Comparison of ENCODE assay signal across 8 cellular contexts in genomic region chr6:37171970-37172812, GRCh38. TPM values are rescaled to one million over a fixed set of nuclear protein-coding genes. Genes with fewer than 3 reads are reported as not detected.
DNase-seq lines count a peak whose midpoint lies in the region; ATAC-seq and TF ChIP-seq lines count a peak whose summit lies in the region.

No MANE protein-coding gene starts in this region.

- peaks cover 42% of the 10 kb centered on the region for H3K36me3 ChIP-seq in CD8-positive, alpha-beta T cell (ENCODE audit: insufficient read depth, low read length)
- H3K36me3 ChIP-seq in WERI-Rb-1 (peaks cover 33% of the 10 kb centered on the region), breast epithelium (no peaks in the 10 kb centered on the region), iPS-20b (ENCODE audit: insufficient read depth, low read depth, low read length) (peaks cover 41% of the 10 kb centered on the region), skeletal muscle satellite cell (ENCODE audit: insufficient read depth, low read length) (peaks cover 19% of the 10 kb centered on the region)

- H3K4me1 Mint-ChIP-seq in CD8-positive, alpha-beta T cell (ENCODE audit: low read depth): peaks cover 64% of the 10 kb centered on the region

- peaks cover 52% of the 10 kb centered on the region for H3K36me3 Mint-ChIP-seq in CD8-positive, alpha-beta T cell

- peak; percentile 85 for TF ChIP-seq CTCF in CD8-positive, alpha-beta T cell (IDR thresholded peaks at IDR 0.05)
- TF ChIP-seq CTCF in WERI-Rb-1 (IDR thresholded peaks at IDR 0.05; ENCODE audit: low read depth, low read length) (peak; percentile 90), breast epithelium (IDR thresholded peaks at IDR 0.05) (peak; percentile 98 to 99 (median 98))

- peak overlapping the region; percentile 78 for H3K27ac ChIP-seq in CD8-positive, alpha-beta T cell (ENCODE audit: low read depth, low read length)
- H3K27ac ChIP-seq in WERI-Rb-1: no peak overlapping the region
- H3K27ac ChIP-seq in breast epithelium: peak overlapping the region; percentile 13 to 93
- H3K27ac ChIP-seq in iPS-20b (ENCODE audit: low read length): no peak overlapping the region

- peak; percentile 85 to 95 (median 89) for DNase-seq in CD8-positive, alpha-beta T cell
- DNase-seq in NCI-H2227 treated with DMSO at 0.1 percent for 48 hours (lab: John Stamatoyannopoulos, UW) (peak; percentile 86), WERI-Rb-1 (peak; percentile 89), breast epithelium (ENCODE audit: low spot score in 2 of 2) (peak; percentile 88 to 92)

- H3K9me3 ChIP-seq in CD8-positive, alpha-beta T cell (ENCODE audit: low read length): no peaks in the 10 kb centered on the region
- H3K9me3 ChIP-seq in WERI-Rb-1 (ENCODE audit: severe bottlenecking) (no peaks in the 10 kb centered on the region), breast epithelium (no peaks in the 10 kb centered on the region), iPS-20b (ENCODE audit: insufficient read depth, low read depth, low read length) (no peaks in the 10 kb centered on the region), skeletal muscle satellite cell (replicated peaks; ENCODE audit: low read length) (no peaks in the 10 kb centered on the region)

- no peak for TF ChIP-seq POLR2A in breast epithelium (IDR thresholded peaks at IDR 0.05)

- H3K9ac ChIP-seq in iPS-20b (ENCODE audit: low read depth, low read length) (peak overlapping the region; percentile 90; the same call in 1 of the 2 replicates), skeletal muscle satellite cell (ENCODE audit: low read depth, low read length) (peak overlapping the region; percentile 88)

- H3K4me3 Mint-ChIP-seq in CD8-positive, alpha-beta T cell: peak overlapping the region; percentile 92

- H3K27me3 Mint-ChIP-seq in CD8-positive, alpha-beta T cell (ENCODE audit: low read depth): no peaks in the 10 kb centered on the region

- H3K4me1 ChIP-seq in CD8-positive, alpha-beta T cell (ENCODE audit: insufficient read depth, low read length): peaks cover 47% of the 10 kb centered on the region
- H3K4me1 ChIP-seq in breast epithelium (peaks cover 0 to 7% of the 10 kb centered on the region in 2 donors), iPS-20b (ENCODE audit: insufficient read depth, low read length) (peaks cover 17% of the 10 kb centered on the region), skeletal muscle satellite cell (ENCODE audit: control insufficient read depth, insufficient read depth, low read length) (peaks cover 21% of the 10 kb centered on the region)

- H3K27ac Mint-ChIP-seq in CD8-positive, alpha-beta T cell: peak overlapping the region; percentile 87

- CTCF ChIA-PET in CD8-positive, alpha-beta T cell (lab: Charles Lee): interaction anchor here (0.7 to 11.3 kb wide), 33 partner anchors 9 to 417 kb away, joined by 3 to 396 read pairs (median 6); partner anchors contain the start of genes C6orf89, MTCH1, PI16 and PPIL1

- H3K27me3 ChIP-seq in CD8-positive, alpha-beta T cell (ENCODE audit: insufficient read depth, low read length): no peaks in the 10 kb centered on the region
- H3K27me3 ChIP-seq in WERI-Rb-1 (ENCODE audit: insufficient read depth, low read depth, severe bottlenecking) (no peaks in the 10 kb centered on the region), breast epithelium (no peaks in the 10 kb centered on the region), iPS-20b (ENCODE audit: insufficient read depth, low read length) (peaks cover 5% of the 10 kb centered on the region; the same call in 1 of the 2 replicates), skeletal muscle satellite cell (ENCODE audit: control insufficient read depth, insufficient read depth, low read length) (no peaks in the 10 kb centered on the region)

- intact Hi-C loops in CD8-positive, alpha-beta T cell (cut with DNase I, micrococcal nuclease): loop anchor here (1.0 to 10.0 kb wide), 13 partner anchors 15 to 575 kb away; partner anchors contain the start of genes C6orf89 (in 2 of the 2), MTCH1 (in 1 of the 2) and TBC1D22B (in 1 of the 2)
- intact Hi-C loops in breast epithelium (cut with DNase I; ENCODE audit: low total_unique reads): loop anchor here (5.0 to 10.0 kb wide), 2 partner anchors 115 to 147 kb away; no protein-coding TSS in a partner anchor

- H3K4me3 ChIP-seq in CD8-positive, alpha-beta T cell (ENCODE audit: low read depth, low read length): peak overlapping the region; percentile 97
- H3K4me3 ChIP-seq in WERI-Rb-1 (ENCODE audit: low read depth, low read length): peak overlapping the region; percentile 89
- peak overlapping the region; percentile 84 to 99 (median 89) for H3K4me3 ChIP-seq in breast epithelium
- peak overlapping the region; percentile 84 for H3K4me3 ChIP-seq in iPS-20b (ENCODE audit: low read length)
- H3K4me3 ChIP-seq in skeletal muscle satellite cell (ENCODE audit: low read length): peak overlapping the region; percentile 87

- POLR2A ChIA-PET in CD8-positive, alpha-beta T cell (lab: Charles Lee): interaction anchor here (0.5 to 5.4 kb wide), 19 partner anchors 10 to 300 kb away, joined by 3 to 74 read pairs (median 5); no protein-coding TSS in a partner anchor

- peak overlapping the region; percentile 99 for H3K4me2 ChIP-seq in skeletal muscle satellite cell (ENCODE audit: low read length)

- no peaks in the 10 kb centered on the region for H3K9me3 Mint-ChIP-seq in CD8-positive, alpha-beta T cell

- peak; percentile 23 for ATAC-seq in CD8-positive, alpha-beta T cell
- peak; percentile 29 for ATAC-seq in HG02642 (IDR thresholded peaks at IDR 0.05; ENCODE audit: poor library complexity, unreplicated experiment)
- ATAC-seq in HG02763 (IDR thresholded peaks at IDR 0.05; ENCODE audit: unreplicated experiment): no peak

RNA-seq across cellular contexts. Expression of gene PIM1, which starts 2.2 kb away (rescaled TPM):
- total RNA-seq in CD8-positive, alpha-beta T cell: 100 to 1,000 TPM; 125 TPM
- total RNA-seq in breast epithelium: 10 to 100 TPM; 17.4 to 56.0 (median 31.6) TPM
- total RNA-seq in skeletal muscle satellite cell (2012; rRNA removed): 2.2 and 3.0 TPM in 2 replicates

Comparison
In these comparisons a context has a peak if more than half of its experiments do, and no peak if none do; other contexts are left out.
1. H3K27ac ChIP-seq: peak in CD8-positive, alpha-beta T cell (single experiment) and breast epithelium (2 of 2); none in WERI-Rb-1 (single experiment) and iPS-20b (single experiment).
2. Peak in every context shown above with its lines, with median percentiles within 50 percentile points of each other: DNase-seq, H3K4me3 ChIP-seq and CTCF ChIP-seq.